Comparison of ENCODE assay signal across 1 cellular context in the genomic region with DNA sequence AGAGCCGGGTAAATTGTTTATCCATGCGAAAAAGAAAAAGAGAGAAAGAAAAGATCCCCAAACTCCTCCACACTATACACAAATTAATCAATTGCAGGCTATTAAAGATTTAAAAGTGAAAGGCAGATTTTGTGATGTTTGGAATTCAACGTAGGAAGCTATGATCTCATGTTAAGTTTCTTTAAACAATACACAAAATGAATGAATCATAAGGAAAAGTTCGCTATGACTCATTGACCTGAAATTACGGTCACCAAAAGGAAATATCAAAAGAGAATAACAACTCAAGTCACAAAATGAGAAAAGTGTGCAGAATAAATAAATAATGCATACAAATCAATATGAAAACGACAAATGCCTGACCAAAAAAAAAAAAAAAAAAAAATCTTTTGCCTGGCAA.
TF ChIP-seq lines count a peak whose summit lies in the region.

No MANE protein-coding gene starts in this region.

TF ChIP-seq in HCT116, 20 proteins besides CTCF, POLR2A, EP300 and RAD21:
- TF ChIP-seq FOSL1 (IDR thresholded peaks at IDR 0.05; ENCODE audit: low read depth), result peak; percentile 85
- TF ChIP-seq, protein P1, sequence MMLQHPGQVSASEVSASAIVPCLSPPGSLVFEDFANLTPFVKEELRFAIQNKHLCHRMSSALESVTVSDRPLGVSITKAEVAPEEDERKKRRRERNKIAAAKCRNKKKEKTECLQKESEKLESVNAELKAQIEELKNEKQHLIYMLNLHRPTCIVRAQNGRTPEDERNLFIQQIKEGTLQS (IDR thresholded peaks at IDR 0.05), result no peak
- no peak for TF ChIP-seq EGR1 (IDR thresholded peaks at IDR 0.05; ENCODE audit: low read depth)
- peak; percentile 75 for TF ChIP-seq JUND (IDR thresholded peaks at IDR 0.05)
- TF ChIP-seq CEBPB (IDR thresholded peaks at IDR 0.05; ENCODE audit: low read depth), result peak; percentile 16
- no peak for TF ChIP-seq POLR2AphosphoS5 (IDR thresholded peaks at IDR 0.05; ENCODE audit: low read depth, low read length)
- peak; percentile 66 for TF ChIP-seq SP1 (IDR thresholded peaks at IDR 0.05; ENCODE audit: low read depth)
TF ChIP-seq in HCT116: peak in this region for 4.
